Comparison of ENCODE assay signal across 19 cellular contexts in genomic region chr19:44775676-44776240, GRCh38. TPM values are rescaled to one million over a fixed set of nuclear protein-coding genes. Genes with fewer than 3 reads are reported as not detected.
"Had no signal": no experiment of that assay in that cellular context is flagged by ENCODE, and none has a peak within 500 bp of the region (broad histone marks: within the 10 kb centered on the region; RNA-seq: fewer than 3 reads in every experiment).

No MANE protein-coding gene starts in this region.

- H3K9me3 Mint-ChIP-seq: activated CD4-positive, alpha-beta T cell treated with anti-CD3 and anti-CD28 coated beads, Interleukin-2, amount 10 ng/mL, durations not matched to agents 24 days and 14 days; activated T-helper 1 cell treated with anti-CD3 and anti-CD28 coated beads, Interleukin-12 subunit alpha, Interleukin-12 subunit beta, Interleukin-2, Interleukin-4 antibody, amounts not matched to agents 30 ng/mL and 10 ng/mL and 1 ng/mL, durations not matched to agents 14 hours and 24 hours and 36 hours; effector memory CD8-positive, alpha-beta T cell; naive thymus-derived CD4-positive, alpha-beta T cell; stimulated activated naive B cell treated with anti-CD40 and anti-IgM and Interleukin-4, amounts not matched to agents 10 μg/mL and 1 μg/mL and 100 μg/mL, for 72 hours; WTC11 had no signal

- H3K4me1 ChIP-seq: upper lobe of right lung had no signal

- H3K27me3 ChIP-seq: body of pancreas, right atrium auricular region had no signal

- H3K4me3 ChIP-seq: body of pancreas, lower lobe of right lung, right atrium auricular region, spleen, upper lobe of right lung had no signal

- H3K27ac Mint-ChIP-seq: activated CD4-positive, alpha-beta T cell treated with anti-CD3 and anti-CD28 coated beads, Interleukin-2, amount 10 ng/mL, durations not matched to agents 24 days and 14 days; activated T-helper 1 cell treated with anti-CD3 and anti-CD28 coated beads, Interleukin-12 subunit alpha, Interleukin-12 subunit beta, Interleukin-2, Interleukin-4 antibody, amounts not matched to agents 30 ng/mL and 10 ng/mL and 1 ng/mL, durations not matched to agents 14 hours and 24 hours and 36 hours; effector memory CD8-positive, alpha-beta T cell; naive thymus-derived CD4-positive, alpha-beta T cell had no signal

- DNase-seq: activated CD4-positive, alpha-beta T cell treated with anti-CD3 and anti-CD28 coated beads, Interleukin-2, amount 10 ng/mL, durations not matched to agents 24 days and 14 days; activated naive CD4-positive, alpha-beta T cell treated with anti-CD3 and anti-CD28 coated beads, Interleukin-2, amount 50 U/mL, for 16 hours; body of pancreas; central memory CD4-positive, alpha-beta T cell; cortex of kidney; effector memory CD8-positive, alpha-beta T cell; naive thymus-derived CD4-positive, alpha-beta T cell; spleen; stimulated activated CD4-positive, alpha-beta T cell treated with anti-CD3 and anti-CD28 coated beads, Interleukin-1b, Interleukin-23, amount 100 ng/mL, for 48 hours; stimulated activated naive B cell treated with anti-CD40 and anti-IgM and Interleukin-4, amounts not matched to agents 10 μg/mL and 1 μg/mL and 100 μg/mL, for 72 hours; substantia nigra had no signal

- H3K9me3 ChIP-seq: body of pancreas, lower lobe of right lung, neutrophil, right atrium auricular region, spleen, upper lobe of right lung had no signal

- H3K27ac ChIP-seq: body of pancreas, lower lobe of right lung, neutrophil, right atrium auricular region, spleen, upper lobe of right lung had no signal

- H3K36me3 ChIP-seq: lower lobe of right lung, neutrophil, right atrium auricular region, spleen, upper lobe of right lung had no signal

- H3K36me3 Mint-ChIP-seq: naive thymus-derived CD4-positive, alpha-beta T cell; stimulated activated naive B cell treated with anti-CD40 and anti-IgM and Interleukin-4, amounts not matched to agents 10 μg/mL and 1 μg/mL and 100 μg/mL, for 72 hours; WTC11 had no signal

- H3K4me3 Mint-ChIP-seq: activated CD4-positive, alpha-beta T cell treated with anti-CD3 and anti-CD28 coated beads, Interleukin-2, amount 10 ng/mL, durations not matched to agents 24 days and 14 days; activated T-helper 1 cell treated with anti-CD3 and anti-CD28 coated beads, Interleukin-12 subunit alpha, Interleukin-12 subunit beta, Interleukin-2, Interleukin-4 antibody, amounts not matched to agents 30 ng/mL and 10 ng/mL and 1 ng/mL, durations not matched to agents 14 hours and 24 hours and 36 hours; effector memory CD8-positive, alpha-beta T cell; naive thymus-derived CD4-positive, alpha-beta T cell; stimulated activated naive B cell treated with anti-CD40 and anti-IgM and Interleukin-4, amounts not matched to agents 10 μg/mL and 1 μg/mL and 100 μg/mL, for 72 hours; WTC11 had no signal

- ATAC-seq: body of pancreas; effector memory CD8-positive, alpha-beta T cell; naive thymus-derived CD4-positive, alpha-beta T cell; stimulated activated naive B cell treated with anti-CD40 and anti-IgM and Interleukin-4, amounts not matched to agents 10 μg/mL and 1 μg/mL and 100 μg/mL, for 72 hours had no signal

RNA-seq across cellular contexts. Expression of gene CBLC, which starts 1.9 kb away (rescaled TPM):
- total RNA-seq: activated CD4-positive, alpha-beta T cell treated with anti-CD3 and anti-CD28 coated beads, Interleukin-2, amount 10 ng/mL, durations not matched to agents 24 days and 14 days; activated T-helper 1 cell treated with anti-CD3 and anti-CD28 coated beads, Interleukin-12 subunit alpha, Interleukin-12 subunit beta, Interleukin-2, Interleukin-4 antibody, amounts not matched to agents 30 ng/mL and 10 ng/mL and 1 ng/mL, durations not matched to agents 14 hours and 24 hours and 36 hours; naive thymus-derived CD4-positive, alpha-beta T cell; posterior vena cava; right atrium auricular region; spleen; T-helper 1 cell treated with Interleukin-12 subunit alpha and Interleukin-12 subunit beta and Interleukin-4 antibody, amounts not matched to agents 30 ng/mL and 1 ng/mL, for 36 hours had no signal
- polyA plus RNA-seq: naive thymus-derived CD4-positive, alpha-beta T cell; spleen had no signal

RNA-seq across cellular contexts. Expression of gene BCAM, which starts 33.1 kb away (rescaled TPM):
- total RNA-seq: activated CD4-positive, alpha-beta T cell treated with anti-CD3 and anti-CD28 coated beads, Interleukin-2, amount 10 ng/mL, durations not matched to agents 24 days and 14 days; activated T-helper 1 cell treated with anti-CD3 and anti-CD28 coated beads, Interleukin-12 subunit alpha, Interleukin-12 subunit beta, Interleukin-2, Interleukin-4 antibody, amounts not matched to agents 30 ng/mL and 10 ng/mL and 1 ng/mL, durations not matched to agents 14 hours and 24 hours and 36 hours; T-helper 1 cell treated with Interleukin-12 subunit alpha and Interleukin-12 subunit beta and Interleukin-4 antibody, amounts not matched to agents 30 ng/mL and 1 ng/mL, for 36 hours had no signal
- polyA plus RNA-seq: naive thymus-derived CD4-positive, alpha-beta T cell had no signal
